In the genomic region with DNA sequence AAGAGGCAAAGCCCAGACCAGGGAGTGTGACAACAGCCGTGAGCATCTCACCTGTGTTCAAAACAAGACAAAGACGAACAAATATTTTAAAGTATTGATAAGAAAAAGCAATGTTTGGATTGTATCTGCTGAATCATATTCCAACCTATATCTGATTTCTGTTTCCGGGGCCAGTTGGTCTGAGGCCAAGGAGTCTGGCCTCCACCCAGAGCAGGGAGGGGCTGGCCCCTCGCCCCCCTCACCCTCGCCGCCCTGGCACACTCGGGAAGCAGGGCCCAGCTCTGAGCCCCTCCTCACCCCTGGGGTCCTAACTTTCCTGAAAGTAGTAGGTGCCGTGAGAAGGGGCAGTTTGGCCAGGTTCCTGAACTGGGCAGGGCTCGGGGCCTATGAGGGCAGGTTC, we compare ENCODE assay signal across 1 cellular context.
TF ChIP-seq lines count a peak whose summit lies in the region.

No MANE protein-coding gene starts in this region.

TF ChIP-seq in HCT116, 20 proteins besides CTCF, POLR2A, EP300 and RAD21 (continued from another document):
- no peak for TF ChIP-seq MAX (IDR thresholded peaks at IDR 0.05)
- no peak for TF ChIP-seq SRF (IDR thresholded peaks at IDR 0.05; ENCODE audit: low read depth)
TF ChIP-seq in HCT116: peak in this region for 0.
